8 cellular contexts compared by ENCODE assay signal in genomic region chr17:55549140-55549539, GRCh38. TPM values are rescaled to one million over a fixed set of nuclear protein-coding genes. Genes with fewer than 3 reads are reported as not detected.
DNase-seq lines count a peak whose midpoint lies in the region; ATAC-seq, FAIRE-seq and TF ChIP-seq lines count a peak whose summit lies in the region.

No MANE protein-coding gene starts in this region.

- H3K27me3 Mint-ChIP-seq in CD14-positive monocyte (ENCODE audit: low read depth in 3 of 3) (peaks cover 1 to 4% (median 2%) of the 10 kb centered on the region in 3 donors), glutamatergic neuron (ENCODE audit: unreplicated experiment) (no peaks in the 10 kb centered on the region)

- H3K27ac Mint-ChIP-seq in CD14-positive monocyte = no peak overlapping the region
- H3K27ac Mint-ChIP-seq in glutamatergic neuron (ENCODE audit: unreplicated experiment) = no peak overlapping the region

- peak; percentile 21 for TF ChIP-seq CTCF in CD14-positive monocyte (IDR thresholded peaks at IDR 0.05)
- TF ChIP-seq CTCF in OCI-LY7 (conservative IDR thresholded peaks at IDR 0.05; ENCODE audit: low read length) = peak; percentile 75
- peak; percentile 12 for TF ChIP-seq CTCF in glutamatergic neuron (IDR thresholded peaks at IDR 0.05; ENCODE audit: partially characterized antibody, unreplicated experiment)

- no peaks in the 10 kb centered on the region for H3K27me3 ChIP-seq in effector memory CD4-positive, alpha-beta T cell (replicated peaks; ENCODE audit: control insufficient read depth, insufficient read depth, low read length, poor library complexity, severe bottlenecking)

- CTCF ChIA-PET in OCI-LY7 (lab: Charles Lee; ENCODE audit: unreplicated experiment) = no interaction called here

- no peak overlapping the region for H3K4me3 Mint-ChIP-seq in CD14-positive monocyte
- no peak overlapping the region for H3K4me3 Mint-ChIP-seq in glutamatergic neuron (ENCODE audit: unreplicated experiment)

- no peak overlapping the region for H3K27ac ChIP-seq in OCI-LY7 (ENCODE audit: low read depth, low read length, poor library complexity, severe bottlenecking)
- H3K27ac ChIP-seq in effector memory CD4-positive, alpha-beta T cell (ENCODE audit: insufficient read depth, low read length, poor library complexity, severe bottlenecking) = no peak overlapping the region

- H3K4me3 ChIP-seq in OCI-LY7 (ENCODE audit: low read depth, low read length, poor library complexity, severe bottlenecking) = no peak overlapping the region
- no peak overlapping the region for H3K4me3 ChIP-seq in effector memory CD4-positive, alpha-beta T cell (ENCODE audit: insufficient read depth, low read depth, low read length, poor library complexity, severe bottlenecking)

- H3K9me3 Mint-ChIP-seq in CD14-positive monocyte (peaks cover 0 to 2% (median 0%) of the 10 kb centered on the region in 7 donors), glutamatergic neuron (ENCODE audit: unreplicated experiment) (no peaks in the 10 kb centered on the region)

- no peaks in the 10 kb centered on the region for H3K36me3 Mint-ChIP-seq in CD14-positive monocyte
- H3K36me3 Mint-ChIP-seq in glutamatergic neuron (ENCODE audit: unreplicated experiment) = no peaks in the 10 kb centered on the region

- TF ChIP-seq POLR2A in H54 (IDR thresholded peaks at IDR 0.05; ENCODE audit: low read depth, low read length) = no peak

- H3K4me1 ChIP-seq in OCI-LY7 (ENCODE audit: insufficient read depth, low read length, poor library complexity, severe bottlenecking) = no peaks in the 10 kb centered on the region
- no peaks in the 10 kb centered on the region for H3K4me1 ChIP-seq in effector memory CD4-positive, alpha-beta T cell (ENCODE audit: control insufficient read depth, insufficient read depth, low read length, poor library complexity, severe bottlenecking)

- H3K79me2 ChIP-seq in OCI-LY7 (ENCODE audit: insufficient read depth, low read depth, low read length) = no peaks in the 10 kb centered on the region

- H3K9me2 ChIP-seq in OCI-LY7 (ENCODE audit: insufficient read depth, low read length) = no peaks in the 10 kb centered on the region; the same call in 1 of the 2 replicates

- BruUV-seq in OCI-LY7 (replicated peaks; lab: Mats Ljungman, UMichigan) = no TSS peak

- peak; percentile 33 for FAIRE-seq in H54 (lab: Jason Lieb, UNC)

- no peak overlapping the region for H2AFZ ChIP-seq in OCI-LY7 (ENCODE audit: low read length)

- no peaks in the 10 kb centered on the region for H3K36me3 ChIP-seq in OCI-LY7 (ENCODE audit: insufficient read depth, low read length)
- no peaks in the 10 kb centered on the region for H3K36me3 ChIP-seq in effector memory CD4-positive, alpha-beta T cell (ENCODE audit: control insufficient read depth, insufficient read depth, low read length)

- intact Hi-C loops in CD14-positive monocyte (cut with micrococcal nuclease) = loop anchor here in 1 of 2 donors (5.0 kb wide), 1 partner anchor 53 kb away; no protein-coding TSS in a partner anchor
- intact Hi-C loops in OCI-LY7 (cut with micrococcal nuclease; ENCODE audit: unreplicated experiment) = no loop called here

- H3K9me3 ChIP-seq in OCI-LY7 (ENCODE audit: low read length) = no peaks in the 10 kb centered on the region
- H3K9me3 ChIP-seq in effector memory CD4-positive, alpha-beta T cell (ENCODE audit: control insufficient read depth, low read length) = no peaks in the 10 kb centered on the region

- peaks cover 3% of the 10 kb centered on the region for H3K4me1 Mint-ChIP-seq in CD14-positive monocyte
- no peaks in the 10 kb centered on the region for H3K4me1 Mint-ChIP-seq in glutamatergic neuron (ENCODE audit: low read depth, unreplicated experiment)

- no peak for ATAC-seq in HG02588 (IDR thresholded peaks at IDR 0.05; ENCODE audit: unreplicated experiment)
- no peak for ATAC-seq in HG02852 (IDR thresholded peaks at IDR 0.05; ENCODE audit: unreplicated experiment)
- ATAC-seq in esophagus mucosa = no peak

- POLR2A ChIA-PET in OCI-LY7 (lab: Charles Lee) = no interaction called here

- DNase-seq in CD14-positive monocyte (ENCODE audit: low spot score) (no peak), H54 (ENCODE audit: insufficient read length, low spot score) (no peak), OCI-LY7 (ENCODE audit: low spot score) (peak; percentile 33), glutamatergic neuron (no peak)
- no peak for DNase-seq in effector memory CD4-positive, alpha-beta T cell

- H3K4me2 ChIP-seq in OCI-LY7 (ENCODE audit: low read length) = no peak overlapping the region

- no peaks in the 10 kb centered on the region for H4K20me1 ChIP-seq in OCI-LY7 (ENCODE audit: insufficient read depth, low read length)

RNA-seq across cellular contexts. Expression of gene SMIM36, which starts 37.9 kb away (rescaled TPM):
- polyA plus RNA-seq in CD14-positive monocyte = not detected
- total RNA-seq in OCI-LY7 (2014; rRNA removed; shearing (Covaris generic)) = not detected in 2 replicates
- total RNA-seq in OCI-LY7 (2022) = not detected in 2 replicates
- total RNA-seq in glutamatergic neuron (ENCODE audit: unreplicated experiment) = not detected
- not detected for total RNA-seq in esophagus mucosa

Comparison
In these comparisons a context has a peak if more than half of its experiments do, and no peak if none do; other contexts are left out.
1. CTCF ChIP-seq: peak in every context shown above with its lines; median percentile 75 in OCI-LY7; 21 in CD14-positive monocyte; 12 in glutamatergic neuron.